Comparison of ENCODE assay signal across 9 cellular contexts in genomic region chr4:170853422-170854021, GRCh38.
DNase-seq lines count a peak whose midpoint lies in the region; ATAC-seq and TF ChIP-seq lines count a peak whose summit lies in the region.
"Had no signal": no experiment of that assay in that cellular context is flagged by ENCODE, and none has a peak within 500 bp of the region (broad histone marks: within the 10 kb centered on the region; RNA-seq: fewer than 3 reads in every experiment).

No MANE protein-coding gene starts in this region.

- no peak overlapping the region for H3K4me3 ChIP-seq in GM23338
- no peak overlapping the region for H3K4me3 ChIP-seq in right cardiac atrium (ENCODE audit: low read length)
- H3K4me3 ChIP-seq in gastrocnemius medialis = no peak overlapping the region

- peak; percentile 3 for DNase-seq in stimulated activated CD4-positive, alpha-beta T cell treated with anti-CD3 and anti-CD28 coated beads, Interleukin-1b, Interleukin-23, amount 100 ng/mL, for 48 hours
- DNase-seq in stimulated activated CD4-positive, alpha-beta T cell treated with anti-CD3 and anti-CD28 coated beads, Interleukin-4, amount 100 ng/mL, for 24 hours = no peak
- DNase-seq in GM23338 (ENCODE audit: low spot score) (peak; percentile 80), KBM-7 (peak; percentile 71), activated B cell treated with CpG ODN at 0.5 μM for 24 hours (no peak), right cardiac atrium (peak; percentile 15 to 56 (median 36)), stromal cell of bone marrow (ENCODE audit: low read depth) (peak; percentile 7), gastrocnemius medialis (no peak)

- no peaks in the 10 kb centered on the region for H3K9me2 ChIP-seq in GM23338 (ENCODE audit: insufficient read depth)

- peak; percentile 94 for ATAC-seq in GM23338
- ATAC-seq in activated B cell treated with CpG ODN at 0.5 μM for 24 hours (ENCODE audit: low read depth) = no peak
- no peak for ATAC-seq in right cardiac atrium
- ATAC-seq in gastrocnemius medialis = no peak

- H3K4me1 ChIP-seq in GM23338 (ENCODE audit: insufficient read depth) (no peaks in the 10 kb centered on the region), right cardiac atrium (ENCODE audit: control insufficient read depth, insufficient read depth, low read length) (no peaks in the 10 kb centered on the region), gastrocnemius medialis (no peaks in the 10 kb centered on the region)

- H3K9me3 Mint-ChIP-seq in GM23338 (no peaks in the 10 kb centered on the region; the same call in 2 of the 3 replicates), activated B cell treated with CpG ODN at 0.5 μM for 24 hours (peaks cover 4% of the 10 kb centered on the region)

- H3K4me3 Mint-ChIP-seq in GM23338 (no peak overlapping the region), activated B cell treated with CpG ODN at 0.5 μM for 24 hours (no peak overlapping the region)
- H3K4me3 Mint-ChIP-seq: memory B cell had no signal

- H3K27me3 ChIP-seq in GM23338 (ENCODE audit: insufficient read depth) = no peaks in the 10 kb centered on the region
- no peaks in the 10 kb centered on the region for H3K27me3 ChIP-seq in right cardiac atrium (ENCODE audit: control insufficient read depth, insufficient read depth)
- H3K27me3 ChIP-seq in gastrocnemius medialis = no peaks in the 10 kb centered on the region

- H3K4me1 Mint-ChIP-seq in GM23338 (no peaks in the 10 kb centered on the region), activated B cell treated with CpG ODN at 0.5 μM for 24 hours (no peaks in the 10 kb centered on the region)
- H3K4me1 Mint-ChIP-seq: memory B cell had no signal

- no peak for TF ChIP-seq POLR2A in gastrocnemius medialis (IDR thresholded peaks at IDR 0.05)

- no peak overlapping the region for H3K4me2 ChIP-seq in GM23338

- H3K27ac ChIP-seq in GM23338 (ENCODE audit: low read depth) (no peak overlapping the region), right cardiac atrium (ENCODE audit: low read length) (no peak overlapping the region), gastrocnemius medialis (no peak overlapping the region)

- no peaks in the 10 kb centered on the region for H3K79me2 ChIP-seq in GM23338 (replicated peaks; ENCODE audit: insufficient read depth)

- no peaks in the 10 kb centered on the region for H3F3A ChIP-seq in GM23338 (replicated peaks; ENCODE audit: low read depth)

- POLR2A ChIA-PET in activated B cell treated with CpG ODN at 0.5 μM for 24 hours (lab: Charles Lee) = no interaction called here

- no peak overlapping the region for H2AFZ ChIP-seq in GM23338

- no peaks in the 10 kb centered on the region; the same call in 2 of the 3 replicates for H3K36me3 Mint-ChIP-seq in GM23338 (ENCODE audit: low read depth)
- H3K36me3 Mint-ChIP-seq in activated B cell treated with CpG ODN at 0.5 μM for 24 hours (ENCODE audit: low read depth) = no peaks in the 10 kb centered on the region
- H3K36me3 Mint-ChIP-seq: memory B cell had no signal

- peak; percentile 86 to 97 for TF ChIP-seq CTCF in GM23338 (conservative IDR thresholded peaks at IDR 0.05; ENCODE audit: low read depth in 2 of 2)
- peak; percentile 30 for TF ChIP-seq CTCF in activated B cell treated with CpG ODN at 0.5 μM for 24 hours (IDR thresholded peaks at IDR 0.05)
- TF ChIP-seq CTCF in gastrocnemius medialis (IDR thresholded peaks at IDR 0.05 in 4 of 5, conservative IDR thresholded peaks at IDR 0.05 in 1 of 5) = no peak

- H3K27me3 Mint-ChIP-seq in GM23338 (ENCODE audit: insufficient read depth, low read depth, poor library complexity) (peaks cover 3% of the 10 kb centered on the region), activated B cell treated with CpG ODN at 0.5 μM for 24 hours (no peaks in the 10 kb centered on the region)
- H3K27me3 Mint-ChIP-seq: memory B cell had no signal

- 17% methylated on average over 8 of the region's 8 CpGs for WGBS in right cardiac atrium

- in situ Hi-C loops in KBM-7 (cut with MboI; ENCODE audit: low pct_unique_long_range_greater_than_20kb, low sequenced_read_pairs) = no loop called here
- in situ Hi-C loops in gastrocnemius medialis (cut with MboI; ENCODE audit: low sequenced_read_pairs in 4 of 4) = no loop called here

- intact Hi-C loops in activated B cell treated with CpG ODN at 0.5 μM for 24 hours (cut with micrococcal nuclease) = loop anchor here (1.0 to 5.0 kb wide), 2 partner anchors 594 to 656 kb away; no protein-coding TSS in a partner anchor
- intact Hi-C loops in right cardiac atrium (cut with DNase I) = no loop called here
- intact Hi-C loops in gastrocnemius medialis (cut with DNase I; ENCODE audit: low total_unique reads) = no loop called here

- H3K9me3 ChIP-seq in right cardiac atrium (ENCODE audit: control insufficient read depth, low read length) (no peaks in the 10 kb centered on the region), gastrocnemius medialis (no peaks in the 10 kb centered on the region)

- H3K27ac Mint-ChIP-seq in GM23338 (no peak overlapping the region), activated B cell treated with CpG ODN at 0.5 μM for 24 hours (no peak overlapping the region)
- H3K27ac Mint-ChIP-seq: memory B cell had no signal

- no peaks in the 10 kb centered on the region for H4K20me1 ChIP-seq in GM23338 (replicated peaks; ENCODE audit: insufficient read depth)

- H3K36me3 ChIP-seq in GM23338 (ENCODE audit: insufficient read depth) = no peaks in the 10 kb centered on the region
- H3K36me3 ChIP-seq in gastrocnemius medialis = no peaks in the 10 kb centered on the region

- CTCF ChIA-PET in activated B cell treated with CpG ODN at 0.5 μM for 24 hours (lab: Charles Lee) = no interaction called here

TF ChIP-seq in GM23338, 12 proteins besides CTCF, POLR2A, EP300 and RAD21 (continues in another document):
- TF ChIP-seq ZNF114 (CRISPR knock-in tag; IDR thresholded peaks at IDR 0.05) = no peak
- no peak for TF ChIP-seq CREB1 (CRISPR knock-in tag; IDR thresholded peaks at IDR 0.05; ENCODE audit: low read depth)
- TF ChIP-seq JUNB (IDR thresholded peaks at IDR 0.05; ENCODE audit: unreplicated experiment) = no peak
- no peak for TF ChIP-seq ZNF331 (CRISPR knock-in tag; IDR thresholded peaks at IDR 0.05; ENCODE audit: low read depth)
- TF ChIP-seq, protein P1, sequence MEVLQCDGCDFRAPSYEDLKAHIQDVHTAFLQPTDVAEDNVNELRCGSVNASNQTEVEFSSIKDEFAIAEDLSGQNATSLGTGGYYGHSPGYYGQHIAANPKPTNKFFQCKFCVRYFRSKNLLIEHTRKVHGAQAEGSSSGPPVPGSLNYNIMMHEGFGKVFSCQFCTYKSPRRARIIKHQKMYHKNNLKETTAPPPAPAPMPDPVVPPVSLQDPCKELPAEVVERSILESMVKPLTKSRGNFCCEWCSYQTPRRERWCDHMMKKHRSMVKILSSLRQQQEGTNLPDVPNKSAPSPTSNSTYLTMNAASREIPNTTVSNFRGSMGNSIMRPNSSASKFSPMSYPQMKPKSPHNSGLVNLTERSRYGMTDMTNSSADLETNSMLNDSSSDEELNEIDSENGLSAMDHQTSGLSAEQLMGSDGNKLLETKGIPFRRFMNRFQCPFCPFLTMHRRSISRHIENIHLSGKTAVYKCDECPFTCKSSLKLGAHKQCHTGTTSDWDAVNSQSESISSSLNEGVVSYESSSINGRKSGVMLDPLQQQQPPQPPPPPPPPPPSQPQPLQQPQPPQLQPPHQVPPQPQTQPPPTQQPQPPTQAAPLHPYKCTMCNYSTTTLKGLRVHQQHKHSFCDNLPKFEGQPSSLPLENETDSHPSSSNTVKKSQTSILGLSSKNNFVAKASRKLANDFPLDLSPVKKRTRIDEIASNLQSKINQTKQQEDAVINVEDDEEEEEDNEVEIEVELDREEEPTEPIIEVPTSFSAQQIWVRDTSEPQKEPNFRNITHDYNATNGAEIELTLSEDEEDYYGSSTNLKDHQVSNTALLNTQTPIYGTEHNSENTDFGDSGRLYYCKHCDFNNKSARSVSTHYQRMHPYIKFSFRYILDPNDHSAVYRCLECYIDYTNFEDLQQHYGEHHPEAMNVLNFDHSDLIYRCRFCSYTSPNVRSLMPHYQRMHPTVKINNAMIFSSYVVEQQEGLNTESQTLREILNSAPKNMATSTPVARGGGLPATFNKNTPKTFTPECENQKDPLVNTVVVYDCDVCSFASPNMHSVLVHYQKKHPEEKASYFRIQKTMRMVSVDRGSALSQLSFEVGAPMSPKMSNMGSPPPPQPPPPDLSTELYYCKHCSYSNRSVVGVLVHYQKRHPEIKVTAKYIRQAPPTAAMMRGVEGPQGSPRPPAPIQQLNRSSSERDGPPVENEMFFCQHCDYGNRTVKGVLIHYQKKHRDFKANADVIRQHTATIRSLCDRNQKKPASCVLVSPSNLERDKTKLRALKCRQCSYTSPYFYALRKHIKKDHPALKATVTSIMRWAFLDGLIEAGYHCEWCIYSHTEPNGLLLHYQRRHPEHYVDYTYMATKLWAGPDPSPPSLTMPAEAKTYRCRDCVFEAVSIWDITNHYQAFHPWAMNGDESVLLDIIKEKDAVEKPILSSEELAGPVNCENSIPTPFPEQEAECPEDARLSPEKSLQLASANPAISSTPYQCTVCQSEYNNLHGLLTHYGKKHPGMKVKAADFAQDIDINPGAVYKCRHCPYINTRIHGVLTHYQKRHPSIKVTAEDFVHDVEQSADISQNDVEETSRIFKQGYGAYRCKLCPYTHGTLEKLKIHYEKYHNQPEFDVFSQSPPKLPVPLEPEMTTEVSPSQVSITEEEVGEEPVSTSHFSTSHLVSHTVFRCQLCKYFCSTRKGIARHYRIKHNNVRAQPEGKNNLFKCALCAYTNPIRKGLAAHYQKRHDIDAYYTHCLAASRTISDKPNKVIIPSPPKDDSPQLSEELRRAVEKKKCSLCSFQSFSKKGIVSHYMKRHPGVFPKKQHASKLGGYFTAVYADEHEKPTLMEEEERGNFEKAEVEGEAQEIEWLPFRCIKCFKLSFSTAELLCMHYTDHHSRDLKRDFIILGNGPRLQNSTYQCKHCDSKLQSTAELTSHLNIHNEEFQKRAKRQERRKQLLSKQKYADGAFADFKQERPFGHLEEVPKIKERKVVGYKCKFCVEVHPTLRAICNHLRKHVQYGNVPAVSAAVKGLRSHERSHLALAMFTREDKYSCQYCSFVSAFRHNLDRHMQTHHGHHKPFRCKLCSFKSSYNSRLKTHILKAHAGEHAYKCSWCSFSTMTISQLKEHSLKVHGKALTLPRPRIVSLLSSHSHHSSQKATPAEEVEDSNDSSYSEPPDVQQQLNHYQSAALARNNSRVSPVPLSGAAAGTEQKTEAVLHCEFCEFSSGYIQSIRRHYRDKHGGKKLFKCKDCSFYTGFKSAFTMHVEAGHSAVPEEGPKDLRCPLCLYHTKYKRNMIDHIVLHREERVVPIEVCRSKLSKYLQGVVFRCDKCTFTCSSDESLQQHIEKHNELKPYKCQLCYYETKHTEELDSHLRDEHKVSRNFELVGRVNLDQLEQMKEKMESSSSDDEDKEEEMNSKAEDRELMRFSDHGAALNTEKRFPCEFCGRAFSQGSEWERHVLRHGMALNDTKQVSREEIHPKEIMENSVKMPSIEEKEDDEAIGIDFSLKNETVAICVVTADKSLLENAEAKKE (CRISPR knock-in tag; IDR thresholded peaks at IDR 0.05) = no peak
- no peak for TF ChIP-seq NANOG (IDR thresholded peaks at IDR 0.05; ENCODE audit: borderline replicate concordance)

Comparison
In these comparisons a context has a peak if more than half of its experiments do, and no peak if none do; other contexts are left out.
1. DNase-seq: peak in stimulated activated CD4-positive, alpha-beta T cell treated with anti-CD3 and anti-CD28 coated beads, Interleukin-1b, Interleukin-23, amount 100 ng/mL, for 48 hours (single experiment), GM23338 (single experiment), KBM-7 (single experiment), right cardiac atrium (3 of 3) and stromal cell of bone marrow (single experiment); none in stimulated activated CD4-positive, alpha-beta T cell treated with anti-CD3 and anti-CD28 coated beads, Interleukin-4, amount 100 ng/mL, for 24 hours (single experiment), activated B cell treated with CpG ODN at 0.5 μM for 24 hours (single experiment) and gastrocnemius medialis (0 of 2).
2. CTCF ChIP-seq: peak in GM23338 (2 of 2) and activated B cell treated with CpG ODN at 0.5 μM for 24 hours (single experiment); none in gastrocnemius medialis (0 of 5).